Comparison of ENCODE assay signal across 8 cellular contexts in genomic region chr17:3004150-3004801, GRCh38. TPM values are rescaled to one million over a fixed set of nuclear protein-coding genes. Genes with fewer than 3 reads are reported as not detected.
DNase-seq lines count a peak whose midpoint lies in the region; ATAC-seq lines count a peak whose summit lies in the region.

No MANE protein-coding gene starts in this region.

- DNase-seq in DMS53 (lab: John Stamatoyannopoulos, UW), result peak; percentile 99
- DNase-seq in KG1 (lab: John Stamatoyannopoulos, UW), result peak; percentile 35
- peak; percentile 94 for DNase-seq in RPMI7951 (ENCODE audit: low read depth)
- DNase-seq in activated naive CD8-positive, alpha-beta T cell treated with anti-CD3 and anti-CD28 coated beads, Interleukin-2, amount 50 U/mL, for 16 hours (ENCODE audit: low read depth, low spot score), result peak; percentile 21
- DNase-seq in Right ventricle myocardium superior, result peak; percentile 100
- peak; percentile 99 for DNase-seq in putamen (ENCODE audit: low spot score)
- peak; percentile 99 for DNase-seq in ureter (ENCODE audit: low spot score)

- ATAC-seq in Right ventricle myocardium superior (ENCODE audit: poor library complexity), result peak; percentile 97
- ATAC-seq in GM18519 (IDR thresholded peaks at IDR 0.05; ENCODE audit: low FRiP score, unreplicated experiment), result no peak

- intact Hi-C loops in Right ventricle myocardium superior (cut with DNase I), result no loop called here

RNA-seq across cellular contexts. Expression of gene OR1D5, which starts 59.1 kb away (rescaled TPM):
- not detected in 2 replicates for total RNA-seq in RPMI7951 (2014; rRNA removed; shearing (Covaris generic))
- total RNA-seq in Right ventricle myocardium superior, result not detected
- total RNA-seq in ureter, result not detected

Comparison
In these comparisons a context has a peak if more than half of its experiments do, and no peak if none do; other contexts are left out.
1. DNase-seq: peak in every context shown above with its lines; median percentile 100 in Right ventricle myocardium superior; 99 in DMS53; 99 in putamen; 99 in ureter; 94 in RPMI7951; 35 in KG1; 21 in activated naive CD8-positive, alpha-beta T cell treated with anti-CD3 and anti-CD28 coated beads, Interleukin-2, amount 50 U/mL, for 16 hours.